In genomic region chr18:64474751-64475150, GRCh38 we compare ENCODE assay signal across 16 cellular contexts.
DNase-seq lines count a peak whose midpoint lies in the region; ATAC-seq and TF ChIP-seq lines count a peak whose summit lies in the region.
"Had no signal": no experiment of that assay in that cellular context is flagged by ENCODE, and none has a peak within 500 bp of the region (broad histone marks: within the 10 kb centered on the region; RNA-seq: fewer than 3 reads in every experiment).

No MANE protein-coding gene starts in this region.

- CTCF ChIA-PET in A673 (lab: Charles Lee) (no interaction called here), OCI-LY7 (lab: Charles Lee; ENCODE audit: unreplicated experiment) (no interaction called here)

- no peak overlapping the region for H3K27ac ChIP-seq in A673 (ENCODE audit: low read depth, low read length, poor library complexity, severe bottlenecking)
- H3K27ac ChIP-seq in SK-N-MC, result no peak overlapping the region
- no peak overlapping the region for H3K27ac ChIP-seq in OCI-LY7 (ENCODE audit: low read depth, low read length, poor library complexity, severe bottlenecking)
- H3K27ac ChIP-seq: 22Rv1; BLaER1 treated with 17β-estradiol and CSF1 and Interleukin-3, amounts not matched to agents 10 nM and 100 nM; RWPE1 had no signal

- H3K4me3 ChIP-seq in A673 (ENCODE audit: low read depth, low read length, poor library complexity, severe bottlenecking) (no peak overlapping the region), SK-N-MC (peak overlapping the region; percentile 45; the same call in 1 of the 2 replicates), OCI-LY7 (ENCODE audit: low read depth, low read length, poor library complexity, severe bottlenecking) (no peak overlapping the region)
- H3K4me3 ChIP-seq: BLaER1 treated with 17β-estradiol and CSF1 and Interleukin-3, amounts not matched to agents 10 nM and 100 nM; HAP-1; MG63 had no signal

- intact Hi-C loops in A673 (cut with micrococcal nuclease; ENCODE audit: unreplicated experiment), result no loop called here
- intact Hi-C loops in OCI-LY7 (cut with micrococcal nuclease; ENCODE audit: unreplicated experiment), result no loop called here

- H4K20me1 ChIP-seq in OCI-LY7 (ENCODE audit: insufficient read depth, low read length), result no peaks in the 10 kb centered on the region
- H4K20me1 ChIP-seq: BLaER1 treated with 17β-estradiol and CSF1 and Interleukin-3, amounts not matched to agents 10 nM and 100 nM had no signal

- no peaks in the 10 kb centered on the region for H3K27me3 ChIP-seq in A673 (replicated peaks; ENCODE audit: insufficient read depth, low read depth, low read length, poor library complexity)
- H3K27me3 ChIP-seq: BLaER1 treated with 17β-estradiol and CSF1 and Interleukin-3, amounts not matched to agents 10 nM and 100 nM; MG63 had no signal

- H3K9ac ChIP-seq in SK-N-MC (ENCODE audit: insufficient read length), result no peak overlapping the region
- H3K9ac ChIP-seq: BLaER1 treated with 17β-estradiol and CSF1 and Interleukin-3, amounts not matched to agents 10 nM and 100 nM had no signal

- BruUV-seq in A673 (replicated peaks; lab: Mats Ljungman, UMichigan) (no TSS peak), OCI-LY7 (replicated peaks; lab: Mats Ljungman, UMichigan) (no TSS peak)

- H3K9me3 ChIP-seq in A673 (ENCODE audit: low read depth, low read length, poor library complexity, severe bottlenecking) (no peaks in the 10 kb centered on the region), SK-N-MC (ENCODE audit: low read depth, low read length) (no peaks in the 10 kb centered on the region), OCI-LY7 (ENCODE audit: low read length) (no peaks in the 10 kb centered on the region)
- H3K9me3 ChIP-seq: BLaER1 treated with 17β-estradiol and CSF1 and Interleukin-3, amounts not matched to agents 10 nM and 100 nM; HAP-1; MG63 had no signal

- TF ChIP-seq CTCF in A673 (conservative IDR thresholded peaks at IDR 0.05; ENCODE audit: low read depth, low read length), result no peak
- TF ChIP-seq CTCF in OCI-LY7 (conservative IDR thresholded peaks at IDR 0.05; ENCODE audit: low read length), result no peak

- H3K4me2 ChIP-seq in OCI-LY7 (ENCODE audit: low read length), result no peak overlapping the region
- H3K4me2 ChIP-seq: BLaER1 treated with 17β-estradiol and CSF1 and Interleukin-3, amounts not matched to agents 10 nM and 100 nM had no signal

- peaks cover 6% of the 10 kb centered on the region for H3K4me1 ChIP-seq in A673 (ENCODE audit: insufficient read depth, low read length, poor library complexity, severe bottlenecking)
- H3K4me1 ChIP-seq in OCI-LY7 (ENCODE audit: insufficient read depth, low read length, poor library complexity, severe bottlenecking), result no peaks in the 10 kb centered on the region
- H3K4me1 ChIP-seq: HAP-1 had no signal

- H3K79me2 ChIP-seq in OCI-LY7 (ENCODE audit: insufficient read depth, low read depth, low read length), result no peaks in the 10 kb centered on the region

- H3K36me3 ChIP-seq in A673 (ENCODE audit: insufficient read depth, low read length, poor library complexity, severe bottlenecking), result no peaks in the 10 kb centered on the region
- no peaks in the 10 kb centered on the region for H3K36me3 ChIP-seq in SK-N-MC (ENCODE audit: insufficient read depth, low read length)
- H3K36me3 ChIP-seq in OCI-LY7 (ENCODE audit: insufficient read depth, low read length), result no peaks in the 10 kb centered on the region
- H3K36me3 ChIP-seq: BLaER1 treated with 17β-estradiol and CSF1 and Interleukin-3, amounts not matched to agents 10 nM and 100 nM; HAP-1; MG63 had no signal

- POLR2A ChIA-PET in A673 (lab: Charles Lee; ENCODE audit: low non-redundant PET) (no interaction called here), OCI-LY7 (lab: Charles Lee) (no interaction called here)

- no peaks in the 10 kb centered on the region for H3K9me2 ChIP-seq in OCI-LY7 (ENCODE audit: insufficient read depth, low read length)

- no peak overlapping the region for H2AFZ ChIP-seq in OCI-LY7 (ENCODE audit: low read length)

- DNase-seq in DMS 273 (lab: John Stamatoyannopoulos, UW; ENCODE audit: unreplicated experiment), result peak; percentile 0
- DNase-seq in DMS 273 treated with DMSO at 0.1 percent for 48 hours (lab: John Stamatoyannopoulos, UW), result no peak
- DNase-seq in A673 (ENCODE audit: low spot score), result peak; percentile 7
- DNase-seq in NCI-H2227 (lab: John Stamatoyannopoulos, UW; ENCODE audit: unreplicated experiment), result peak; percentile 33
- DNase-seq in SK-N-MC (ENCODE audit: low read depth, low spot score), result no peak
- no peak for DNase-seq in NCI-H526 treated with DMSO at 0.1 percent for 48 hours (lab: John Stamatoyannopoulos, UW)
- no peak for DNase-seq in OCI-LY7 (ENCODE audit: low spot score)
- DNase-seq: MG63, NCI-H2107, NCI-H526, T-helper 17 cell had no signal

- no peak for ATAC-seq in GM21737 (IDR thresholded peaks at IDR 0.05; ENCODE audit: unreplicated experiment)
- ATAC-seq: T-helper 17 cell had no signal

Comparison
In these comparisons a context has a peak if more than half of its experiments do, and no peak if none do; other contexts are left out.
1. DNase-seq: peak in DMS 273 (single experiment), A673 (single experiment) and NCI-H2227 (single experiment); none in DMS 273 treated with DMSO at 0.1 percent for 48 hours (single experiment), SK-N-MC (single experiment), NCI-H526 treated with DMSO at 0.1 percent for 48 hours (single experiment) and OCI-LY7 (single experiment).